In genomic region chr12:63302269-63302940, GRCh38 we compare ENCODE assay signal across 10 cellular contexts.
DNase-seq lines count a peak whose midpoint lies in the region; ATAC-seq and TF ChIP-seq lines count a peak whose summit lies in the region.
"Had no signal": no experiment of that assay in that cellular context is flagged by ENCODE, and none has a peak within 500 bp of the region (broad histone marks: within the 10 kb centered on the region; RNA-seq: fewer than 3 reads in every experiment).

No MANE protein-coding gene starts in this region.

- H3K9me3 ChIP-seq in Loucy (ENCODE audit: insufficient read depth, low read depth, low read length), result no peaks in the 10 kb centered on the region
- no peaks in the 10 kb centered on the region for H3K9me3 ChIP-seq in CD8-positive, alpha-beta T cell (ENCODE audit: low read length)

- H3K4me3 Mint-ChIP-seq in CD8-positive, alpha-beta T cell, result no peak overlapping the region
- H3K4me3 Mint-ChIP-seq: activated T-helper 1 cell treated with anti-CD3 and anti-CD28 coated beads, Interleukin-12 subunit alpha, Interleukin-12 subunit beta, Interleukin-2, Interleukin-4 antibody, amounts not matched to agents 30 ng/mL and 10 ng/mL and 1 ng/mL, durations not matched to agents 14 hours and 24 hours and 36 hours had no signal

- intact Hi-C loops in CD8-positive, alpha-beta T cell (cut with DNase I, micrococcal nuclease), result no loop called here

- H3K27me3 ChIP-seq in Loucy (ENCODE audit: insufficient read depth, low read length, poor library complexity, severe bottlenecking), result peaks cover 42% of the 10 kb centered on the region
- H3K27me3 ChIP-seq in CD8-positive, alpha-beta T cell (ENCODE audit: insufficient read depth, low read length), result no peaks in the 10 kb centered on the region

- H3K27ac Mint-ChIP-seq in CD8-positive, alpha-beta T cell, result no peak overlapping the region
- H3K27ac Mint-ChIP-seq: activated T-helper 1 cell treated with anti-CD3 and anti-CD28 coated beads, Interleukin-12 subunit alpha, Interleukin-12 subunit beta, Interleukin-2, Interleukin-4 antibody, amounts not matched to agents 30 ng/mL and 10 ng/mL and 1 ng/mL, durations not matched to agents 14 hours and 24 hours and 36 hours had no signal

- CTCF ChIA-PET in CD8-positive, alpha-beta T cell (lab: Charles Lee), result no interaction called here

- TF ChIP-seq CTCF in Loucy (conservative IDR thresholded peaks at IDR 0.05; ENCODE audit: low read length), result no peak
- no peak for TF ChIP-seq CTCF in CD8-positive, alpha-beta T cell (IDR thresholded peaks at IDR 0.05)

- no peak overlapping the region for H3K4me3 ChIP-seq in Loucy (ENCODE audit: low read length, poor library complexity, severe bottlenecking)
- no peak overlapping the region for H3K4me3 ChIP-seq in CD8-positive, alpha-beta T cell (ENCODE audit: low read depth, low read length)

- peaks cover 5% of the 10 kb centered on the region for H3F3A ChIP-seq in Loucy (ENCODE audit: low read depth)

- H3K79me2 ChIP-seq in Loucy (ENCODE audit: insufficient read depth, low read length), result no peaks in the 10 kb centered on the region

- no peak overlapping the region for H2AFZ ChIP-seq in Loucy (ENCODE audit: low read length)

- ATAC-seq in GM19043 (IDR thresholded peaks at IDR 0.05; ENCODE audit: low read depth, unreplicated experiment) (peak; percentile 67), HG02623 (IDR thresholded peaks at IDR 0.05; ENCODE audit: unreplicated experiment) (peak; percentile 70), HG02588 (IDR thresholded peaks at IDR 0.05; ENCODE audit: unreplicated experiment) (no peak)
- ATAC-seq in CD8-positive, alpha-beta T cell, result no peak

- DNase-seq in renal cortical epithelial cell (ENCODE audit: low read depth), result peak; percentile 89
- DNase-seq in CD8-positive, alpha-beta T cell, result no peak
- DNase-seq in activated CD4-positive, alpha-beta T cell treated with anti-CD3 and anti-CD28 coated beads, Interleukin-2, amount 50 U/mL, for 4 hours, result no peak
- DNase-seq: midbrain had no signal

- H3K4me2 ChIP-seq in Loucy (ENCODE audit: low read depth, low read length, poor library complexity, severe bottlenecking), result peak overlapping the region; percentile 39

- no peaks in the 10 kb centered on the region for H3K4me1 Mint-ChIP-seq in CD8-positive, alpha-beta T cell (ENCODE audit: low read depth)

- H3K4me1 ChIP-seq in Loucy (ENCODE audit: insufficient read depth, low read length, poor library complexity, severe bottlenecking), result peaks cover 26% of the 10 kb centered on the region
- no peaks in the 10 kb centered on the region for H3K4me1 ChIP-seq in CD8-positive, alpha-beta T cell (ENCODE audit: insufficient read depth, low read length)

- POLR2A ChIA-PET in CD8-positive, alpha-beta T cell (lab: Charles Lee), result no interaction called here

- no peaks in the 10 kb centered on the region for H3K36me3 Mint-ChIP-seq in CD8-positive, alpha-beta T cell

- H3K9me3 Mint-ChIP-seq in CD8-positive, alpha-beta T cell, result no peaks in the 10 kb centered on the region
- H3K9me3 Mint-ChIP-seq: activated T-helper 1 cell treated with anti-CD3 and anti-CD28 coated beads, Interleukin-12 subunit alpha, Interleukin-12 subunit beta, Interleukin-2, Interleukin-4 antibody, amounts not matched to agents 30 ng/mL and 10 ng/mL and 1 ng/mL, durations not matched to agents 14 hours and 24 hours and 36 hours had no signal

- no peaks in the 10 kb centered on the region for H3K9me2 ChIP-seq in Loucy (replicated peaks; ENCODE audit: low read depth, low read length)

- no peak overlapping the region for H3K9ac ChIP-seq in Loucy (ENCODE audit: low read depth, low read length, poor library complexity, severe bottlenecking)

- no peak overlapping the region for H3K27ac ChIP-seq in CD8-positive, alpha-beta T cell (ENCODE audit: low read depth, low read length)
- H3K27ac ChIP-seq: epithelial cell of prostate had no signal

- no peaks in the 10 kb centered on the region for H3K27me3 Mint-ChIP-seq in CD8-positive, alpha-beta T cell (ENCODE audit: low read depth)

- H4K20me1 ChIP-seq in Loucy (ENCODE audit: insufficient read depth, low read length, poor library complexity, severe bottlenecking), result no peaks in the 10 kb centered on the region

- no peaks in the 10 kb centered on the region for H3K36me3 ChIP-seq in Loucy (ENCODE audit: insufficient read depth, low read length)
- H3K36me3 ChIP-seq in CD8-positive, alpha-beta T cell (ENCODE audit: insufficient read depth, low read length), result no peaks in the 10 kb centered on the region

Comparison
In these comparisons a context has a peak if more than half of its experiments do, and no peak if none do; other contexts are left out.
1. ATAC-seq: peak in GM19043 (single experiment) and HG02623 (single experiment); none in CD8-positive, alpha-beta T cell (single experiment) and HG02588 (single experiment).